In genomic region chr2:127543013-127543501, GRCh38 we compare ENCODE assay signal across 1 cellular context. TPM values are rescaled to one million over a fixed set of nuclear protein-coding genes. Genes with fewer than 3 reads are reported as not detected.
"Had no signal": no experiment of that assay in that cellular context is flagged by ENCODE, and none has a peak within 500 bp of the region (broad histone marks: within the 10 kb centered on the region; RNA-seq: fewer than 3 reads in every experiment).

No MANE protein-coding gene starts in this region.

RNA-seq across cellular contexts. Expression of gene MYO7B, which starts 7.6 kb away (rescaled TPM):
- total RNA-seq: epithelial cell of proximal tubule had no signal
